Comparison of ENCODE assay signal across 11 cellular contexts in the genomic region with DNA sequence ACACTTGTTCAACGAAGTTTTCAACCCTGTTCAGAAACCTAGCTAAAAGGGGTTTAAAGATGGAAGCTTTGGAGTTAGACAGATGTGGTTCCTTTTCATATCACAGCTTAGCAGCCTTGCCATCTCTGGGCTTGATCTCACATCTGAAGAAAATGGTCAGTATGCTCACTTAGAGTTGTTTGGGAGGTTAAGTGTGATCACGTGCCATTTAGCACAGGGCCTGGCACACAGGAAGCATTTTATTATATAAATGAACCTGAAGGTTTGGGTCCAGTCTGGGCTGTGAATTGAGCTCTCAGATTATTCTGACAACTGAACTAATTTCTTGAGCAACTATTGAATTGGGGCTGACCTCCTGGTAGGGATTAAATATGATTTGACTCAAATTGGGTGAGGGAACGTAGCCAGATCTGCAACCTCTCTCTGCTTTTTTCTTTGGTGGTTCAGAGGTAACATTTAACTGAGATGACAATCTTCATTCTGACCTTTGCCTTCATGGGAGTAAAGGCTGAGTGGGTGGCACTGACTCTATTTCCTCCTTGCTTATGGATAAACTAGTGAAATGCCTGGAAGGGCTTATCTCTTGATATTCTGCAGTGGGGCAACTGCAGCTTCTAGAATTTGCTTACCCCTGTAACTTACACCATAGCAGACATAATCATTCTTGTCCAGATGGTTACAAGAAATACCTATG. TPM values are rescaled to one million over a fixed set of nuclear protein-coding genes. Genes with fewer than 3 reads are reported as not detected.
"Had no signal": no experiment of that assay in that cellular context is flagged by ENCODE, and none has a peak within 500 bp of the region (broad histone marks: within the 10 kb centered on the region; RNA-seq: fewer than 3 reads in every experiment).

No MANE protein-coding gene starts in this region.

- ATAC-seq: effector memory CD8-positive, alpha-beta T cell; gastroesophageal sphincter; pancreas had no signal

- H3K27me3 Mint-ChIP-seq: effector memory CD8-positive, alpha-beta T cell had no signal

- H3K4me1 Mint-ChIP-seq: mesothelial cell of epicardium, naive B cell had no signal

- H3K4me3 Mint-ChIP-seq: effector memory CD8-positive, alpha-beta T cell; mesothelial cell of epicardium; naive B cell had no signal

- H3K27me3 ChIP-seq: gastroesophageal sphincter, pancreas, stomach had no signal

- H3K27ac Mint-ChIP-seq: mesothelial cell of epicardium had no signal

- H3K27ac ChIP-seq: gastroesophageal sphincter, pancreas, stomach, thoracic aorta had no signal

- H3K4me3 ChIP-seq: gastroesophageal sphincter, pancreas, stomach, thoracic aorta had no signal

- H3K4me1 ChIP-seq: gastroesophageal sphincter, pancreas had no signal

- DNase-seq: activated CD4-positive, CD25-positive, alpha-beta regulatory T cell treated with anti-CD3 and anti-CD28 coated beads, Interleukin-2, amount 50 U/mL, for 72 hours; activated T-cell treated with anti-CD3 and anti-CD28 coated beads for 4 hours; central memory CD4-positive, alpha-beta T cell; effector memory CD8-positive, alpha-beta T cell; naive B cell; pancreas; stimulated activated CD4-positive, alpha-beta T cell treated with anti-CD3 and anti-CD28 coated beads, Interleukin-2, amount 100 ng/mL, for 48 hours; stomach had no signal

- H3K9me3 ChIP-seq: gastroesophageal sphincter, pancreas, stomach, thoracic aorta had no signal

RNA-seq across cellular contexts. Expression of gene HKDC1, which starts 10.2 kb away (rescaled TPM):
- total RNA-seq: mesothelial cell of epicardium had no signal
